8 cellular contexts compared by ENCODE assay signal in genomic region chr11:85647604-85648299, GRCh38. TPM values are rescaled to one million over a fixed set of nuclear protein-coding genes. Genes with fewer than 3 reads are reported as not detected.
DNase-seq lines count a peak whose midpoint lies in the region; ATAC-seq and TF ChIP-seq lines count a peak whose summit lies in the region.

TSS of gene TMEM126A (plus strand) at chr11:85647967. CDS start at chr11:85650256, 2,289 bp downstream.

- intact Hi-C loops in left ventricle myocardium inferior (cut with micrococcal nuclease) = no loop called here
- intact Hi-C loops in posterior vena cava (cut with DNase I) = no loop called here
- intact Hi-C loops in upper lobe of right lung (cut with DNase I) = no loop called here

- peaks cover 8% of the 10 kb centered on the region for H3K36me3 ChIP-seq in left ventricle myocardium inferior
- H3K36me3 ChIP-seq in upper lobe of right lung = peaks cover 9% of the 10 kb centered on the region

- H3K9me3 ChIP-seq in left ventricle myocardium inferior (replicated peaks) (no peaks in the 10 kb centered on the region), upper lobe of right lung (no peaks in the 10 kb centered on the region)

- TF ChIP-seq CTCF in left ventricle myocardium inferior (IDR thresholded peaks at IDR 0.05; ENCODE audit: borderline replicate concordance) (no peak), upper lobe of right lung (IDR thresholded peaks at IDR 0.05) (no peak)

- peak; percentile 73 to 78 for DNase-seq in NCI-H187 (lab: John Stamatoyannopoulos, UW)
- peak; percentile 77 to 93 (median 87) for DNase-seq in T-helper 2 cell
- peak; percentile 92 for DNase-seq in left ventricle myocardium inferior
- DNase-seq in posterior vena cava (ENCODE audit: low spot score) = peak; percentile 96
- DNase-seq in upper lobe of right lung = peak; percentile 96

- ATAC-seq in GM18502 (IDR thresholded peaks at IDR 0.05; ENCODE audit: poor library complexity, unreplicated experiment) = peak; percentile 100
- peak; percentile 100 for ATAC-seq in HG02943 (IDR thresholded peaks at IDR 0.05; ENCODE audit: low read depth, unreplicated experiment)
- peak; percentile 100 for ATAC-seq in upper lobe of right lung

- H3K27me3 ChIP-seq in left ventricle myocardium inferior (ENCODE audit: low read depth) = no peaks in the 10 kb centered on the region
- H3K27me3 ChIP-seq in upper lobe of right lung = no peaks in the 10 kb centered on the region

- H3K4me1 ChIP-seq in left ventricle myocardium inferior = peaks cover 44% of the 10 kb centered on the region
- H3K4me1 ChIP-seq in upper lobe of right lung = peaks cover 19% of the 10 kb centered on the region

- peak within 1 kb of the TSS; percentile 74 for H3K27ac ChIP-seq in angular gyrus (ENCODE audit: low read depth, low read length)
- H3K27ac ChIP-seq in left ventricle myocardium inferior (replicated peaks) = peak within 1 kb of the TSS; percentile 83
- peak within 1 kb of the TSS; percentile 85 for H3K27ac ChIP-seq in upper lobe of right lung

- H3K4me3 ChIP-seq in left ventricle myocardium inferior (peak within 1 kb of the TSS; percentile 72), upper lobe of right lung (peak within 1 kb of the TSS; percentile 75)

RNA-seq across cellular contexts. Expression of gene TMEM126A, which starts in this region (rescaled TPM):
- total RNA-seq in left ventricle myocardium inferior (75.2 TPM), posterior vena cava (10 to 100 TPM; 29.6 to 30.2 TPM), upper lobe of right lung (26.1 TPM)

Comparison
In these comparisons a context has a peak if more than half of its experiments do, and no peak if none do; other contexts are left out.
1. Peak in every context shown above with its lines: DNase-seq, ATAC-seq, H3K4me3 ChIP-seq and H3K27ac ChIP-seq.